Comparison of ENCODE assay signal across 8 cellular contexts in genomic region chr3:177199206-177199765, GRCh38. TPM values are rescaled to one million over a fixed set of nuclear protein-coding genes. Genes with fewer than 3 reads are reported as not detected.
DNase-seq lines count a peak whose midpoint lies in the region; ATAC-seq, FAIRE-seq and TF ChIP-seq lines count a peak whose summit lies in the region.
"Had no signal": no experiment of that assay in that cellular context is flagged by ENCODE, and none has a peak within 500 bp of the region (broad histone marks: within the 10 kb centered on the region; RNA-seq: fewer than 3 reads in every experiment).

No MANE protein-coding gene starts in this region.

- H3K9me3 Mint-ChIP-seq in H9 (peaks cover 8% of the 10 kb centered on the region in 2 experiments), HFFc6 (no peaks in the 10 kb centered on the region)

- H2AK5ac ChIP-seq in H9 (ENCODE audit: insufficient read length, low read length) = peak overlapping the region; percentile 86

- H3K4me1 ChIP-seq in H9 (ENCODE audit: insufficient read depth, low read length) (peaks cover 9% of the 10 kb centered on the region; the same call in 1 of the 2 replicates), endothelial cell of umbilical vein (ENCODE audit: control insufficient read depth, extremely low read depth, insufficient read depth, low read length) (peaks cover 26% of the 10 kb centered on the region), small intestine (ENCODE audit: control insufficient read depth in 2 of 2, insufficient read depth in 1 of 2, low read depth in 1 of 2, low read length in 1 of 2) (peaks cover 4 to 13% of the 10 kb centered on the region in 2 donors)

- H4K20me1 ChIP-seq in H9 (ENCODE audit: control insufficient read depth, insufficient read depth, insufficient read length) = no peaks in the 10 kb centered on the region
- no peaks in the 10 kb centered on the region for H4K20me1 ChIP-seq in endothelial cell of umbilical vein (replicated peaks; ENCODE audit: control insufficient read depth, extremely low read depth, insufficient read depth, low read length)

- peak overlapping the region; percentile 66 to 85 (median 73); a peak in 6 of 7 replicates for H3K27ac Mint-ChIP-seq in H9
- no peak overlapping the region for H3K27ac Mint-ChIP-seq in HFFc6

- H3K4me2 ChIP-seq in H9 (ENCODE audit: insufficient read depth, insufficient read length, low read length) = peak overlapping the region; percentile 62
- H3K4me2 ChIP-seq in endothelial cell of umbilical vein (ENCODE audit: insufficient read depth, low read length) = peak overlapping the region; percentile 96

- DNase-seq in H9 = no peak
- DNase-seq in RPMI8226 = peak; percentile 37
- DNase-seq in endothelial cell of umbilical vein (ENCODE audit: low read depth, low spot score) = no peak
- no peak for DNase-seq in small intestine
- no peak for DNase-seq in HFFc6
- DNase-seq in activated CD4-positive, CD25-positive, alpha-beta regulatory T cell (lab: John Stamatoyannopoulos, UW) = no peak
- DNase-seq: islet precursor cell had no signal

- H3K4me3 Mint-ChIP-seq in H9 (peak overlapping the region in 1 of 2 experiments; percentile 75; a peak in 4 of 5 replicates), HFFc6 (no peak overlapping the region)

- peaks cover 30 to 33% of the 10 kb centered on the region in 2 experiments for H3K4me1 Mint-ChIP-seq in H9
- peaks cover 23% of the 10 kb centered on the region for H3K4me1 Mint-ChIP-seq in HFFc6 (ENCODE audit: low read depth)

- H3K27me3 ChIP-seq in H9 (ENCODE audit: insufficient read depth, low read length) (no peaks in the 10 kb centered on the region), endothelial cell of umbilical vein (ENCODE audit: control insufficient read depth in 2 of 2, insufficient read depth in 2 of 2, low read length in 2 of 2) (no peaks in the 10 kb centered on the region), small intestine (ENCODE audit: control insufficient read depth in 2 of 2, insufficient read depth in 2 of 2, low read length in 2 of 2) (no peaks in the 10 kb centered on the region)

- H4K5ac ChIP-seq in H9 (ENCODE audit: insufficient read length, low read depth, low read length) = no peak overlapping the region

- no peak overlapping the region for H3K4me3 ChIP-seq in endothelial cell of umbilical vein (replicated peaks in 1 of 3; ENCODE audit: insufficient read depth in 1 of 3, low read depth in 1 of 3, low read length in 3 of 3)
- H3K4me3 ChIP-seq in small intestine (ENCODE audit: low read depth in 1 of 2, low read length in 2 of 2) = no peak overlapping the region

- intact Hi-C loops in endothelial cell of umbilical vein (cut with micrococcal nuclease) = loop anchor here (2.0 to 10.0 kb wide), 7 partner anchors 233 to 1126 kb away; no protein-coding TSS in a partner anchor

- H2BK120ac ChIP-seq in H9 (ENCODE audit: low read depth, low read length, poor library complexity, severe bottlenecking) = no peak overlapping the region

- TF ChIP-seq CTCF in H9 (conservative IDR thresholded peaks at IDR 0.05) (no peak), endothelial cell of umbilical vein (IDR thresholded peaks at IDR 0.05; ENCODE audit: extremely low read depth in 1 of 2, insufficient read depth in 1 of 2, low read depth in 1 of 2, low read length in 2 of 2) (no peak), HFFc6 (IDR thresholded peaks at IDR 0.05) (no peak)

- H3K4ac ChIP-seq in H9 (ENCODE audit: low read depth, low read length) = no peak overlapping the region

- H3T11ph ChIP-seq in H9 (ENCODE audit: low read length) = no peak overlapping the region

- H3K79me1 ChIP-seq in H9 (ENCODE audit: insufficient read depth, low read depth, low read length, poor library complexity, severe bottlenecking) = no peaks in the 10 kb centered on the region

- H2BK12ac ChIP-seq in H9 (ENCODE audit: insufficient read length, low read depth, low read length) = peak overlapping the region; percentile 93

- no peak overlapping the region for H4K91ac ChIP-seq in H9 (ENCODE audit: insufficient read length, low read depth, low read length)

- H2BK5ac ChIP-seq in H9 (ENCODE audit: insufficient read length, low read length) = no peak overlapping the region

- no peak overlapping the region for H2BK15ac ChIP-seq in H9 (ENCODE audit: low read depth, low read length)

- peaks cover 2 to 13% (median 8%) of the 10 kb centered on the region in 3 experiments; a peak in 4 of 7 replicates for H3K36me3 Mint-ChIP-seq in H9 (ENCODE audit: insufficient read depth in 1 of 3, low read depth in 3 of 3)
- H3K36me3 Mint-ChIP-seq in HFFc6 (ENCODE audit: low read depth) = peaks cover 16% of the 10 kb centered on the region

- dilution Hi-C loops in endothelial cell of umbilical vein (cut with MboI; ENCODE audit: extremely low pct_ligation_motif_present, low sequenced_read_pairs) = no loop called here

- no peak overlapping the region for H3K23ac ChIP-seq in H9 (ENCODE audit: insufficient read length, low read depth, low read length)

- H3K9ac ChIP-seq in H9 (ENCODE audit: extremely low read depth, insufficient read length, low read length) (no peak overlapping the region), endothelial cell of umbilical vein (replicated peaks; ENCODE audit: extremely low read depth, insufficient read depth, low read length) (no peak overlapping the region)

- CTCF ChIA-PET in endothelial cell of umbilical vein (lab: Charles Lee) = interaction anchor here (0.8 to 5.2 kb wide), 3 partner anchors 105 to 160 kb away, joined by 4 to 76 read pairs (median 11); no protein-coding TSS in a partner anchor

- no peak overlapping the region for H3K14ac ChIP-seq in H9 (ENCODE audit: insufficient read depth, low read length)

- H3K18ac ChIP-seq in H9 (ENCODE audit: insufficient read length, low read depth, low read length) = no peak overlapping the region

- H3K9me1 ChIP-seq in endothelial cell of umbilical vein (replicated peaks; ENCODE audit: control insufficient read depth, extremely low read depth, insufficient read depth, low read length) = no peaks in the 10 kb centered on the region

- no peak overlapping the region for H3K27ac ChIP-seq in H9 (ENCODE audit: insufficient read length, low read depth, low read length)
- H3K27ac ChIP-seq in endothelial cell of umbilical vein (ENCODE audit: insufficient read depth, low read depth, low read length) = peak overlapping the region; percentile 38
- H3K27ac ChIP-seq in small intestine (ENCODE audit: low read depth in 1 of 2, low read length in 1 of 2) = peak overlapping the region; percentile 76 to 91

- no peaks in the 10 kb centered on the region for H3K36me3 ChIP-seq in endothelial cell of umbilical vein (ENCODE audit: control insufficient read depth in 2 of 2, extremely low read depth in 1 of 2, insufficient read depth in 2 of 2, low read length in 2 of 2)
- H3K36me3 ChIP-seq in small intestine (ENCODE audit: control insufficient read depth in 2 of 2, insufficient read depth in 2 of 2, low read length in 2 of 2) = no peaks in the 10 kb centered on the region

- no peaks in the 10 kb centered on the region for H3K27me3 Mint-ChIP-seq in H9 (ENCODE audit: low read depth)
- H3K27me3 Mint-ChIP-seq in HFFc6 (ENCODE audit: insufficient read depth) = no peaks in the 10 kb centered on the region; the same call in 1 of the 2 replicates

- no peak for TF ChIP-seq POLR2A in endothelial cell of umbilical vein (IDR thresholded peaks at IDR 0.05; ENCODE audit: low read depth, low read length)

- H3K56ac ChIP-seq in H9 (ENCODE audit: insufficient read length, low read depth, low read length) = no peak overlapping the region

- no CpG with 5 or more reads among the region's 6 CpGs for WGBS in H9 (ENCODE audit: extremely low coverage, insufficient read length, low lambda C conversion rate)
- WGBS in small intestine, 3 donors = 41 to 56% (median 53%) methylated on average over 6 of the region's 6 CpGs

- H3K79me2 ChIP-seq in H9 (ENCODE audit: insufficient read depth, low read length) = peaks cover 21% of the 10 kb centered on the region; the same call in 1 of the 2 replicates
- peaks cover 26% of the 10 kb centered on the region for H3K79me2 ChIP-seq in endothelial cell of umbilical vein (ENCODE audit: control insufficient read depth, insufficient read depth, low read length)

- no peaks in the 10 kb centered on the region for H3K9me3 ChIP-seq in H9 (ENCODE audit: control insufficient read depth, low read depth, low read length)
- no peaks in the 10 kb centered on the region for H3K9me3 ChIP-seq in endothelial cell of umbilical vein (replicated peaks; ENCODE audit: control insufficient read depth, insufficient read depth, low read length)
- no peaks in the 10 kb centered on the region for H3K9me3 ChIP-seq in small intestine (ENCODE audit: control insufficient read depth, low read depth)

- H2AFZ ChIP-seq in H9 (ENCODE audit: low read length) (no peak overlapping the region), endothelial cell of umbilical vein (ENCODE audit: low read depth, low read length) (peak overlapping the region; percentile 55)

- H3K23me2 ChIP-seq in H9 (ENCODE audit: insufficient read length, low read depth, low read length, poor library complexity, severe bottlenecking) = peaks cover 3% of the 10 kb centered on the region

- H4K8ac ChIP-seq in H9 (replicated peaks; ENCODE audit: insufficient read length, low read depth, low read length) = no peak overlapping the region

- ATAC-seq in GM21786 (IDR thresholded peaks at IDR 0.05; ENCODE audit: unreplicated experiment) = no peak

- BruUV-seq in endothelial cell of umbilical vein (replicated peaks; lab: Mats Ljungman, UMichigan) = no TSS peak

- no peak for FAIRE-seq in endothelial cell of umbilical vein (lab: Jason Lieb, UNC)
- FAIRE-seq in small intestine (lab: Jason Lieb, UNC) = no peak

- no peak overlapping the region for H2BK20ac ChIP-seq in H9 (ENCODE audit: low read depth, low read length, poor library complexity, severe bottlenecking)

- POLR2A ChIA-PET in endothelial cell of umbilical vein (lab: Charles Lee) = no interaction called here

TF ChIP-seq in endothelial cell of umbilical vein, 7 proteins besides CTCF, POLR2A, EP300 and RAD21 (continues in another document):
- no peak for TF ChIP-seq POLR2AphosphoS5 (IDR thresholded peaks at IDR 0.05; ENCODE audit: insufficient read depth, low read depth, low read length)
- TF ChIP-seq GATA2 (IDR thresholded peaks at IDR 0.05; ENCODE audit: insufficient read depth, insufficient read length, low read depth, low read length) = no peak

RNA-seq across cellular contexts. Expression of gene TBL1XR1, which starts 2.0 kb away (rescaled TPM):
- total RNA-seq in H9 (2021) (170 and 175 TPM in 2 replicates), endothelial cell of umbilical vein (146 and 152 TPM in 2 replicates)
- polyA plus RNA-seq in endothelial cell of umbilical vein (26.5 and 26.9 TPM in 2 replicates), small intestine (10 to 100 TPM; 13.8 to 34.4 (median 21.0) TPM)
- 24.3 and 31.9 TPM in 2 replicates for polyA plus RNA-seq in endothelial cell of umbilical vein (2011; cell fraction: cytosol; rRNA removed)
- 71.4 and 72.3 TPM in 2 replicates for polyA plus RNA-seq in endothelial cell of umbilical vein (2011; cell fraction: nucleus; rRNA removed)
- 35.7 and 49.3 TPM in 2 replicates for polyA plus RNA-seq in endothelial cell of umbilical vein (2012)
- 373 and 501 TPM in 2 replicates for polyA minus RNA-seq in endothelial cell of umbilical vein
- polyA minus RNA-seq in endothelial cell of umbilical vein (2011; cell fraction: cytosol; rRNA and poly(A)+ RNA removed) = 262 TPM
- polyA minus RNA-seq in endothelial cell of umbilical vein (2011; cell fraction: nucleus; rRNA and poly(A)+ RNA removed) = 229 and 284 TPM in 2 replicates
- 100 to 1,000 TPM in 5 of 6 experiments, 10 to 100 TPM in 1; 89.5 to 131 (median 114) TPM for total RNA-seq in HFFc6 (2021; fragmentation: NEBNext Ultra II Directional; extraction: Animal tissue kit (Norgen Biotek cat#: 25700))
